16 cellular contexts compared by ENCODE assay signal in genomic region chr17:1985686-1986085, GRCh38. TPM values are rescaled to one million over a fixed set of nuclear protein-coding genes. Genes with fewer than 3 reads are reported as not detected.
DNase-seq lines count a peak whose midpoint lies in the region; ATAC-seq and TF ChIP-seq lines count a peak whose summit lies in the region.
"Had no signal": no experiment of that assay in that cellular context is flagged by ENCODE, and none has a peak within 500 bp of the region (broad histone marks: within the 10 kb centered on the region; RNA-seq: fewer than 3 reads in every experiment).

No MANE protein-coding gene starts in this region.

- no peaks in the 10 kb centered on the region for H3K36me3 Mint-ChIP-seq in brain
- H3K36me3 Mint-ChIP-seq: CD14-positive monocyte had no signal

- no peaks in the 10 kb centered on the region for H3K4me1 ChIP-seq in HEK293 (ENCODE audit: control insufficient read depth, insufficient read depth, low read length)

- no peaks in the 10 kb centered on the region for H3K9me3 ChIP-seq in HEK293 (ENCODE audit: control insufficient read depth, insufficient read depth, low read depth, low read length)

- H3K36me3 ChIP-seq in HEK293 (ENCODE audit: control insufficient read depth in 2 of 2, insufficient read depth in 1 of 2, low read length in 2 of 2), result no peaks in the 10 kb centered on the region

- H3K9me3 Mint-ChIP-seq in brain, result no peaks in the 10 kb centered on the region

- no peak for ATAC-seq in GM21367 (IDR thresholded peaks at IDR 0.05; ENCODE audit: unreplicated experiment)
- ATAC-seq in HG03354 (IDR thresholded peaks at IDR 0.05; ENCODE audit: poor library complexity, severe bottlenecking, unreplicated experiment), result no peak
- ATAC-seq in GM19351 (IDR thresholded peaks at IDR 0.05; ENCODE audit: unreplicated experiment), result no peak
- ATAC-seq: SK-N-SH treated with all-trans-retinoic acid at 6 μM for 48 hours had no signal

- no peak overlapping the region for H3K4me3 ChIP-seq in HEK293 (ENCODE audit: low read depth, low read length)

- H3K4me3 Mint-ChIP-seq in brain, result no peak overlapping the region
- H3K4me3 Mint-ChIP-seq: CD14-positive monocyte had no signal

- DNase-seq in EH (ENCODE audit: low read depth) (peak; percentile 16), iPS-NIHi7 (ENCODE audit: extremely low spot score) (peak; percentile 65)
- DNase-seq: COR-L47, DMS153, KG1, NCI-H1436, NCI-H2029, NCI-H510A, SHP77 treated with DMSO at 0.1 percent for 48 hours had no signal

- TF ChIP-seq CTCF in HEK293 (tag by site-specific recombination; IDR thresholded peaks at IDR 0.05), result no peak
- no peak for TF ChIP-seq CTCF in brain (conservative IDR thresholded peaks at IDR 0.05)

- H3K27ac ChIP-seq in HEK293 (ENCODE audit: extremely low read depth, low read depth, low read length), result no peak overlapping the region

- peaks cover 34% of the 10 kb centered on the region for H3K4me1 Mint-ChIP-seq in brain
- H3K4me1 Mint-ChIP-seq: CD14-positive monocyte had no signal

- H3K27me3 Mint-ChIP-seq in brain, result peaks cover 4% of the 10 kb centered on the region

- CTCF ChIA-PET in HEK293 (lab: Yijun Ruan, JAX), result no interaction called here

- peak overlapping the region in 3 of 5 experiments; percentile 34 to 75 (median 37) for H3K27ac Mint-ChIP-seq in brain

- POLR2A ChIA-PET in HEK293 (lab: Yijun Ruan, JAX), result no interaction called here

TF ChIP-seq in HEK293, 187 proteins besides CTCF, POLR2A, EP300 and RAD21:
- TF ChIP-seq ZNF398 (tag by site-specific recombination; IDR thresholded peaks at IDR 0.05), result no peak
- TF ChIP-seq PRDM10 (tag by site-specific recombination; IDR thresholded peaks at IDR 0.05), result peak; percentile 73
- TF ChIP-seq ZNF548 (tag by site-specific recombination; IDR thresholded peaks at IDR 0.05), result no peak
- no peak for TF ChIP-seq MYNN (tag by site-specific recombination; IDR thresholded peaks at IDR 0.05; ENCODE audit: borderline replicate concordance)
- TF ChIP-seq SP7 (tag by site-specific recombination; IDR thresholded peaks at IDR 0.05), result 0 out of 2 replicates have a peak, but pooled peaks have one; percentile 30
- no peak for TF ChIP-seq BCL11B (tag by site-specific recombination; IDR thresholded peaks at IDR 0.05; ENCODE audit: low read depth)
- no peak for TF ChIP-seq KLF10 (tag by site-specific recombination; IDR thresholded peaks at IDR 0.05)
- no peak for TF ChIP-seq ZNF76 (tag by site-specific recombination; IDR thresholded peaks at IDR 0.05; ENCODE audit: borderline replicate concordance, low read depth)
- no peak for TF ChIP-seq OSR2 (tag by site-specific recombination; IDR thresholded peaks at IDR 0.05)
TF ChIP-seq in HEK293: peak in this region for 2.

RNA-seq across cellular contexts. Expression of gene RTN4RL1, which starts 39.4 kb away (rescaled TPM):
- 4.3 TPM for polyA plus RNA-seq in brain (ENCODE audit: insufficient read depth, low read depth, low replicate concordance)

RNA-seq across cellular contexts. Expression of gene DPH1, which starts 44.3 kb away (rescaled TPM):
- polyA plus RNA-seq in brain (ENCODE audit: insufficient read depth, low read depth, low replicate concordance), result 18.6 TPM

RNA-seq across cellular contexts. Expression of gene OVCA2, which starts 56.1 kb away (rescaled TPM):
- polyA plus RNA-seq in brain (ENCODE audit: insufficient read depth, low read depth, low replicate concordance), result 28.7 TPM
